In genomic region chr18:58042826-58043362, GRCh38 we compare ENCODE assay signal across 1 cellular context.
TF ChIP-seq lines count a peak whose summit lies in the region.

No MANE protein-coding gene starts in this region.

TF ChIP-seq in K562, 482 proteins besides CTCF, POLR2A, EP300 and RAD21 (continued from another document):
- TF ChIP-seq, protein P1, sequence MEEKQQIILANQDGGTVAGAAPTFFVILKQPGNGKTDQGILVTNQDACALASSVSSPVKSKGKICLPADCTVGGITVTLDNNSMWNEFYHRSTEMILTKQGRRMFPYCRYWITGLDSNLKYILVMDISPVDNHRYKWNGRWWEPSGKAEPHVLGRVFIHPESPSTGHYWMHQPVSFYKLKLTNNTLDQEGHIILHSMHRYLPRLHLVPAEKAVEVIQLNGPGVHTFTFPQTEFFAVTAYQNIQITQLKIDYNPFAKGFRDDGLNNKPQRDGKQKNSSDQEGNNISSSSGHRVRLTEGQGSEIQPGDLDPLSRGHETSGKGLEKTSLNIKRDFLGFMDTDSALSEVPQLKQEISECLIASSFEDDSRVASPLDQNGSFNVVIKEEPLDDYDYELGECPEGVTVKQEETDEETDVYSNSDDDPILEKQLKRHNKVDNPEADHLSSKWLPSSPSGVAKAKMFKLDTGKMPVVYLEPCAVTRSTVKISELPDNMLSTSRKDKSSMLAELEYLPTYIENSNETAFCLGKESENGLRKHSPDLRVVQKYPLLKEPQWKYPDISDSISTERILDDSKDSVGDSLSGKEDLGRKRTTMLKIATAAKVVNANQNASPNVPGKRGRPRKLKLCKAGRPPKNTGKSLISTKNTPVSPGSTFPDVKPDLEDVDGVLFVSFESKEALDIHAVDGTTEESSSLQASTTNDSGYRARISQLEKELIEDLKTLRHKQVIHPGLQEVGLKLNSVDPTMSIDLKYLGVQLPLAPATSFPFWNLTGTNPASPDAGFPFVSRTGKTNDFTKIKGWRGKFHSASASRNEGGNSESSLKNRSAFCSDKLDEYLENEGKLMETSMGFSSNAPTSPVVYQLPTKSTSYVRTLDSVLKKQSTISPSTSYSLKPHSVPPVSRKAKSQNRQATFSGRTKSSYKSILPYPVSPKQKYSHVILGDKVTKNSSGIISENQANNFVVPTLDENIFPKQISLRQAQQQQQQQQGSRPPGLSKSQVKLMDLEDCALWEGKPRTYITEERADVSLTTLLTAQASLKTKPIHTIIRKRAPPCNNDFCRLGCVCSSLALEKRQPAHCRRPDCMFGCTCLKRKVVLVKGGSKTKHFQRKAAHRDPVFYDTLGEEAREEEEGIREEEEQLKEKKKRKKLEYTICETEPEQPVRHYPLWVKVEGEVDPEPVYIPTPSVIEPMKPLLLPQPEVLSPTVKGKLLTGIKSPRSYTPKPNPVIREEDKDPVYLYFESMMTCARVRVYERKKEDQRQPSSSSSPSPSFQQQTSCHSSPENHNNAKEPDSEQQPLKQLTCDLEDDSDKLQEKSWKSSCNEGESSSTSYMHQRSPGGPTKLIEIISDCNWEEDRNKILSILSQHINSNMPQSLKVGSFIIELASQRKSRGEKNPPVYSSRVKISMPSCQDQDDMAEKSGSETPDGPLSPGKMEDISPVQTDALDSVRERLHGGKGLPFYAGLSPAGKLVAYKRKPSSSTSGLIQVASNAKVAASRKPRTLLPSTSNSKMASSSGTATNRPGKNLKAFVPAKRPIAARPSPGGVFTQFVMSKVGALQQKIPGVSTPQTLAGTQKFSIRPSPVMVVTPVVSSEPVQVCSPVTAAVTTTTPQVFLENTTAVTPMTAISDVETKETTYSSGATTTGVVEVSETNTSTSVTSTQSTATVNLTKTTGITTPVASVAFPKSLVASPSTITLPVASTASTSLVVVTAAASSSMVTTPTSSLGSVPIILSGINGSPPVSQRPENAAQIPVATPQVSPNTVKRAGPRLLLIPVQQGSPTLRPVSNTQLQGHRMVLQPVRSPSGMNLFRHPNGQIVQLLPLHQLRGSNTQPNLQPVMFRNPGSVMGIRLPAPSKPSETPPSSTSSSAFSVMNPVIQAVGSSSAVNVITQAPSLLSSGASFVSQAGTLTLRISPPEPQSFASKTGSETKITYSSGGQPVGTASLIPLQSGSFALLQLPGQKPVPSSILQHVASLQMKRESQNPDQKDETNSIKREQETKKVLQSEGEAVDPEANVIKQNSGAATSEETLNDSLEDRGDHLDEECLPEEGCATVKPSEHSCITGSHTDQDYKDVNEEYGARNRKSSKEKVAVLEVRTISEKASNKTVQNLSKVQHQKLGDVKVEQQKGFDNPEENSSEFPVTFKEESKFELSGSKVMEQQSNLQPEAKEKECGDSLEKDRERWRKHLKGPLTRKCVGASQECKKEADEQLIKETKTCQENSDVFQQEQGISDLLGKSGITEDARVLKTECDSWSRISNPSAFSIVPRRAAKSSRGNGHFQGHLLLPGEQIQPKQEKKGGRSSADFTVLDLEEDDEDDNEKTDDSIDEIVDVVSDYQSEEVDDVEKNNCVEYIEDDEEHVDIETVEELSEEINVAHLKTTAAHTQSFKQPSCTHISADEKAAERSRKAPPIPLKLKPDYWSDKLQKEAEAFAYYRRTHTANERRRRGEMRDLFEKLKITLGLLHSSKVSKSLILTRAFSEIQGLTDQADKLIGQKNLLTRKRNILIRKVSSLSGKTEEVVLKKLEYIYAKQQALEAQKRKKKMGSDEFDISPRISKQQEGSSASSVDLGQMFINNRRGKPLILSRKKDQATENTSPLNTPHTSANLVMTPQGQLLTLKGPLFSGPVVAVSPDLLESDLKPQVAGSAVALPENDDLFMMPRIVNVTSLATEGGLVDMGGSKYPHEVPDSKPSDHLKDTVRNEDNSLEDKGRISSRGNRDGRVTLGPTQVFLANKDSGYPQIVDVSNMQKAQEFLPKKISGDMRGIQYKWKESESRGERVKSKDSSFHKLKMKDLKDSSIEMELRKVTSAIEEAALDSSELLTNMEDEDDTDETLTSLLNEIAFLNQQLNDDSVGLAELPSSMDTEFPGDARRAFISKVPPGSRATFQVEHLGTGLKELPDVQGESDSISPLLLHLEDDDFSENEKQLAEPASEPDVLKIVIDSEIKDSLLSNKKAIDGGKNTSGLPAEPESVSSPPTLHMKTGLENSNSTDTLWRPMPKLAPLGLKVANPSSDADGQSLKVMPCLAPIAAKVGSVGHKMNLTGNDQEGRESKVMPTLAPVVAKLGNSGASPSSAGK (IDR thresholded peaks at IDR 0.05), result peak; percentile 12; the same call in 1 of the 2 replicates
- TF ChIP-seq, protein P2, sequence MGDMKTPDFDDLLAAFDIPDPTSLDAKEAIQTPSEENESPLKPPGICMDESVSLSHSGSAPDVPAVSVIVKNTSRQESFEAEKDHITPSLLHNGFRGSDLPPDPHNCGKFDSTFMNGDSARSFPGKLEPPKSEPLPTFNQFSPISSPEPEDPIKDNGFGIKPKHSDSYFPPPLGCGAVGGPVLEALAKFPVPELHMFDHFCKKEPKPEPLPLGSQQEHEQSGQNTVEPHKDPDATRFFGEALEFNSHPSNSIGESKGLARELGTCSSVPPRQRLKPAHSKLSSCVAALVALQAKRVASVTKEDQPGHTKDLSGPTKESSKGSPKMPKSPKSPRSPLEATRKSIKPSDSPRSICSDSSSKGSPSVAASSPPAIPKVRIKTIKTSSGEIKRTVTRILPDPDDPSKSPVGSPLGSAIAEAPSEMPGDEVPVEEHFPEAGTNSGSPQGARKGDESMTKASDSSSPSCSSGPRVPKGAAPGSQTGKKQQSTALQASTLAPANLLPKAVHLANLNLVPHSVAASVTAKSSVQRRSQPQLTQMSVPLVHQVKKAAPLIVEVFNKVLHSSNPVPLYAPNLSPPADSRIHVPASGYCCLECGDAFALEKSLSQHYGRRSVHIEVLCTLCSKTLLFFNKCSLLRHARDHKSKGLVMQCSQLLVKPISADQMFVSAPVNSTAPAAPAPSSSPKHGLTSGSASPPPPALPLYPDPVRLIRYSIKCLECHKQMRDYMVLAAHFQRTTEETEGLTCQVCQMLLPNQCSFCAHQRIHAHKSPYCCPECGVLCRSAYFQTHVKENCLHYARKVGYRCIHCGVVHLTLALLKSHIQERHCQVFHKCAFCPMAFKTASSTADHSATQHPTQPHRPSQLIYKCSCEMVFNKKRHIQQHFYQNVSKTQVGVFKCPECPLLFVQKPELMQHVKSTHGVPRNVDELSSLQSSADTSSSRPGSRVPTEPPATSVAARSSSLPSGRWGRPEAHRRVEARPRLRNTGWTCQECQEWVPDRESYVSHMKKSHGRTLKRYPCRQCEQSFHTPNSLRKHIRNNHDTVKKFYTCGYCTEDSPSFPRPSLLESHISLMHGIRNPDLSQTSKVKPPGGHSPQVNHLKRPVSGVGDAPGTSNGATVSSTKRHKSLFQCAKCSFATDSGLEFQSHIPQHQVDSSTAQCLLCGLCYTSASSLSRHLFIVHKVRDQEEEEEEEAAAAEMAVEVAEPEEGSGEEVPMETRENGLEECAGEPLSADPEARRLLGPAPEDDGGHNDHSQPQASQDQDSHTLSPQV (IDR thresholded peaks at IDR 0.05), result peak; percentile 55
